In the genomic region with DNA sequence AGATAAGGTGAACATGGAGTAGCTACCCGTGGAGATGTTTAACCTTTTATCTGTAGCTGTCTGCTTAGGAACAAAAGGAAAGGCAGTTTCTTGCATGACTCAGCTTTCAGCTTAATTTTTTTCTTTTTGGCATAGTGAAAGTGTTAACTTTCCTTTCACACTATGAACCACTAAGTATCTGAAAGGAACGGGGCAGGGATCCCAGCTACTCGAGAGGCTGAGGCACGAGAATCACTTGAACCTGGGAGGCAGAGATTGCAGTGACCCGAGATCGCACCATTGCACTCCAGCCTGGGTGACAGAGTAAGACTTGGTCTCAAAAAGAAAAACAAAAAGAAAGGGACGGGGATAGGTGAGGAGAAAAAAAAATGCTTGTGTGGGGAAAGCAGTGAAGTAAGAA, we compare ENCODE assay signal across 8 cellular contexts.
A peak's percentile ranks its signal among the peaks of the same experiment; 100 is the strongest.
DNase-seq lines count a peak whose midpoint lies in the region; ATAC-seq, FAIRE-seq and TF ChIP-seq lines count a peak whose summit lies in the region.
"Not testable (repeated sequence)": the region's sequence is repeated elsewhere in the genome, so short reads cannot be mapped to it uniquely, and the experiment has no call there.

No MANE protein-coding gene starts in this region.

- CTCF ChIA-PET in K562 (lab: Yijun Ruan, JAX; ENCODE audit: low intra/inter-chr PET ratio), result not testable (repeated sequence)

- H3K4me1 Mint-ChIP-seq in activated T-cell treated with anti-CD3 and anti-CD28 coated beads, Interleukin-2, amount 50 U/mL, for 24 hours (ENCODE audit: low read depth), result not testable (repeated sequence)
- H3K4me1 Mint-ChIP-seq in neural crest cell, result peaks cover 40% of the 10 kb centered on the region

- not testable (repeated sequence) for TF ChIP-seq POLR2A in K562 (conservative IDR thresholded peaks at IDR 0.05)

- ATAC-seq in K562, result not testable (repeated sequence)
- ATAC-seq in Right ventricle myocardium superior (ENCODE audit: poor library complexity), result peak; percentile 84
- ATAC-seq in stimulated activated naive CD8-positive, alpha-beta T cell treated with anti-CD3 and anti-CD28 coated beads, Interleukin-15, Interleukin-2, amounts not matched to agents 100 U/mL and 50 U/mL, for 24 hours, result peak; percentile 45

- FAIRE-seq in K562 (lab: Jason Lieb, UNC), result not testable (repeated sequence)

- H3K9me2 ChIP-seq in Loucy (replicated peaks; ENCODE audit: low read depth, low read length), result not testable (repeated sequence)

- not testable (repeated sequence) for TF ChIP-seq CTCF in Loucy (conservative IDR thresholded peaks at IDR 0.05; ENCODE audit: low read length); K562 (IDR thresholded peaks at IDR 0.05 in 2 of 3, conservative IDR thresholded peaks at IDR 0.05 in 1 of 3; ENCODE audit: insufficient read depth in 2 of 3, low read depth in 1 of 3, low read length in 3 of 3); neural crest cell (conservative IDR thresholded peaks at IDR 0.05)

- H3K4me3 ChIP-seq in Loucy (ENCODE audit: low read length, poor library complexity, severe bottlenecking); K562: not testable (repeated sequence)

- peak overlapping the region; percentile 44; the same call in 1 of the 2 replicates for H2AFZ ChIP-seq in Loucy (ENCODE audit: low read length)
- H2AFZ ChIP-seq in K562 (ENCODE audit: low read depth, low read length), result not testable (repeated sequence)

- POLR2A ChIA-PET in K562 (lab: Yijun Ruan, JAX), result not testable (repeated sequence)

- TF ChIP-seq EP300 in K562 (IDR thresholded peaks at IDR 0.05; ENCODE audit: low read length), result not testable (repeated sequence)

- H3K27ac Mint-ChIP-seq in activated T-cell treated with anti-CD3 and anti-CD28 coated beads, Interleukin-2, amount 50 U/mL, for 24 hours, result not testable (repeated sequence)
- H3K27ac Mint-ChIP-seq in neural crest cell (ENCODE audit: unreplicated experiment), result peak overlapping the region; percentile 69

- H3K27ac ChIP-seq in K562 (ENCODE audit: extremely low read depth, low read depth, low read length), result not testable (repeated sequence)

- H3K79me2 ChIP-seq in Loucy (ENCODE audit: insufficient read depth, low read length); K562 (ENCODE audit: control insufficient read depth, insufficient read depth, low read length): not testable (repeated sequence)

- not testable (repeated sequence) for H3F3A ChIP-seq in Loucy (ENCODE audit: low read depth)

- in situ Hi-C loops in ACHN (cut with HindIII; ENCODE audit: low pct_ligation_motif_present, low pct_unique_long_range_greater_than_20kb, low sequenced_read_pairs); K562 (cut with MboI): not testable (repeated sequence)

- intact Hi-C loops in K562 (cut with micrococcal nuclease), result loop anchor here (10.0 kb wide), 1 partner anchor 189 kb away; no protein-coding TSS in a partner anchor
- intact Hi-C loops in Right ventricle myocardium superior (cut with DNase I), result not testable (repeated sequence)

- H3K27me3 Mint-ChIP-seq in activated T-cell treated with anti-CD3 and anti-CD28 coated beads, Interleukin-2, amount 50 U/mL, for 24 hours, result peaks cover 46% of the 10 kb centered on the region
- not testable (repeated sequence) for H3K27me3 Mint-ChIP-seq in neural crest cell (ENCODE audit: low read depth)

- DNase-seq in ACHN, result peak; percentile 24
- DNase-seq in activated T-cell treated with anti-CD3 and anti-CD28 coated beads, Interleukin-2, amount 50 U/mL, for 24 hours, result peak; percentile 30
- not testable (repeated sequence) for DNase-seq in K562 (ENCODE audit: extremely low read depth in 1 of 4, low spot score in 3 of 4); neural crest cell (ENCODE audit: low read depth, low spot score)
- peak; percentile 54 for DNase-seq in Right ventricle myocardium superior
- DNase-seq in iris pigment epithelial cell (ENCODE audit: low read depth), result peak; percentile 12
- DNase-seq in stimulated activated naive CD8-positive, alpha-beta T cell treated with anti-CD3 and anti-CD28 coated beads, Interleukin-15, Interleukin-2, amounts not matched to agents 100 U/mL and 50 U/mL, for 24 hours, result peak; percentile 5

- TF ChIP-seq RAD21 in K562 (CRISPR knock-in tag; conservative IDR thresholded peaks at IDR 0.05 in 1 of 2, IDR thresholded peaks at IDR 0.05 in 1 of 2), result not testable (repeated sequence)

- BruUV-seq in K562 (replicated peaks; lab: Mats Ljungman, UMichigan), result not testable (repeated sequence)

- not testable (repeated sequence) for H3K9me3 Mint-ChIP-seq in activated T-cell treated with anti-CD3 and anti-CD28 coated beads, Interleukin-2, amount 50 U/mL, for 24 hours; neural crest cell

- not testable (repeated sequence) for H4K20me1 ChIP-seq in Loucy (ENCODE audit: insufficient read depth, low read length, poor library complexity, severe bottlenecking); K562 (replicated peaks; ENCODE audit: control insufficient read depth, insufficient read depth, low read length)

- H3K9ac ChIP-seq in Loucy (ENCODE audit: low read depth, low read length, poor library complexity, severe bottlenecking); K562 (ENCODE audit: insufficient read depth in 1 of 2, low read depth in 2 of 2, low read length in 2 of 2): not testable (repeated sequence)

- H3K4me1 ChIP-seq in Loucy (ENCODE audit: insufficient read depth, low read length, poor library complexity, severe bottlenecking); K562 (replicated peaks in 1 of 2; ENCODE audit: control insufficient read depth in 2 of 2, insufficient read depth in 2 of 2, low read length in 2 of 2): not testable (repeated sequence)

- H3K36me3 ChIP-seq in Loucy (ENCODE audit: insufficient read depth, low read length); K562 (ENCODE audit: control insufficient read depth, insufficient read depth, low read length): not testable (repeated sequence)

- WGBS in K562 (ENCODE audit: insufficient coverage, low coverage, missing lambda C conversion rate), result 0% methylated on average over 6 of the region's 7 CpGs

- not testable (repeated sequence) for H3K9me1 ChIP-seq in K562 (ENCODE audit: control insufficient read depth, insufficient read depth, low read length)

- not testable (repeated sequence) for H3K4me3 Mint-ChIP-seq in activated T-cell treated with anti-CD3 and anti-CD28 coated beads, Interleukin-2, amount 50 U/mL, for 24 hours; neural crest cell

- H3K9me3 ChIP-seq in Loucy (ENCODE audit: insufficient read depth, low read depth, low read length); K562 (replicated peaks; ENCODE audit: control insufficient read depth, insufficient read depth, low read depth, low read length): not testable (repeated sequence)

- not testable (repeated sequence) for H3K36me3 Mint-ChIP-seq in activated T-cell treated with anti-CD3 and anti-CD28 coated beads, Interleukin-2, amount 50 U/mL, for 24 hours (ENCODE audit: low read depth); neural crest cell (ENCODE audit: low read depth)

- H3K4me2 ChIP-seq in Loucy (ENCODE audit: low read depth, low read length, poor library complexity, severe bottlenecking), result peak overlapping the region; percentile 12
- not testable (repeated sequence) for H3K4me2 ChIP-seq in K562 (ENCODE audit: insufficient read depth, low read length)

- H3K27me3 ChIP-seq in Loucy (ENCODE audit: insufficient read depth, low read length, poor library complexity, severe bottlenecking); K562 (ENCODE audit: control insufficient read depth in 2 of 2, insufficient read depth in 2 of 2, low read length in 2 of 2): not testable (repeated sequence)

TF ChIP-seq in K562, 482 proteins besides CTCF, POLR2A, EP300 and RAD21:
- TF ChIP-seq MAFG (tag; conservative IDR thresholded peaks at IDR 0.05), result 0 out of 2 replicates have a peak, but pooled peaks have one; percentile 12
